ENCODE assay signal across 10 cellular contexts in genomic region chr7:4684826-4685225, GRCh38. TPM values are rescaled to one million over a fixed set of nuclear protein-coding genes. Genes with fewer than 3 reads are reported as not detected.
DNase-seq lines count a peak whose midpoint lies in the region; ATAC-seq, FAIRE-seq and TF ChIP-seq lines count a peak whose summit lies in the region.
"Had no signal": no experiment of that assay in that cellular context is flagged by ENCODE, and none has a peak within 500 bp of the region (broad histone marks: within the 10 kb centered on the region; RNA-seq: fewer than 3 reads in every experiment).

No MANE protein-coding gene starts in this region.

- H2AFZ ChIP-seq in astrocyte (ENCODE audit: low read depth, low read length) (no peak overlapping the region), mesenchymal stem cell (ENCODE audit: low read depth, low read length) (no peak overlapping the region)

- H4K8ac ChIP-seq in mesenchymal stem cell (ENCODE audit: low read length): no peak overlapping the region

- H2AK5ac ChIP-seq in mesenchymal stem cell (ENCODE audit: low read length, severe bottlenecking): no peak overlapping the region

- no peaks in the 10 kb centered on the region for H3K9me3 ChIP-seq in astrocyte (ENCODE audit: insufficient read depth, low read depth, low read length)
- H3K9me3 ChIP-seq in mesenchymal stem cell (ENCODE audit: control insufficient read depth, low read length): no peaks in the 10 kb centered on the region
- no peaks in the 10 kb centered on the region for H3K9me3 ChIP-seq in tibial nerve

- H3K27ac ChIP-seq in astrocyte (ENCODE audit: low read depth, low read length) (peak overlapping the region; percentile 82), mesenchymal stem cell (ENCODE audit: low read length, poor library complexity, severe bottlenecking) (peak overlapping the region; percentile 91), tibial nerve (peak overlapping the region in 3 of 4 donors; percentile 88 to 91 (median 90))

- H2BK12ac ChIP-seq in mesenchymal stem cell (ENCODE audit: low read length in 2 of 2): no peak overlapping the region

- no peak for DNase-seq in activated naive CD4-positive, alpha-beta T cell treated with anti-CD3 and anti-CD28 coated beads for 36 hours
- DNase-seq in activated naive CD4-positive, alpha-beta T cell treated with Interleukin-2 at 50 U/mL for 16 hours: no peak
- DNase-seq in astrocyte (ENCODE audit: low read depth): no peak
- DNase-seq in mesenchymal stem cell: no peak
- no peak for DNase-seq in tibial nerve (ENCODE audit: low spot score in 2 of 2)
- DNase-seq in NCI-H524 treated with DMSO at 0.1 percent for 48 hours (lab: John Stamatoyannopoulos, UW): no peak
- no peak for DNase-seq in head of caudate nucleus
- DNase-seq: DMS 273 treated with DMSO at 0.1 percent for 48 hours, NCI-H1105 had no signal

- WGBS in mesenchymal stem cell: 87% methylated on average over 10 of the region's 10 CpGs
- WGBS in tibial nerve, 2 donors: 64 to 66% methylated on average over 10 of the region's 10 CpGs

- H3K18ac ChIP-seq in mesenchymal stem cell (ENCODE audit: low read depth in 1 of 2, low read length in 2 of 2): no peak overlapping the region

- peak overlapping the region in 1 of 2 experiments; percentile 36 for H3K14ac ChIP-seq in mesenchymal stem cell (ENCODE audit: low read length in 2 of 2)

- no peak for TF ChIP-seq POLR2A in tibial nerve (IDR thresholded peaks at IDR 0.05)

- no peaks in the 10 kb centered on the region for H3K27me3 ChIP-seq in astrocyte (ENCODE audit: insufficient read depth, low read length)
- H3K27me3 ChIP-seq in mesenchymal stem cell (ENCODE audit: control insufficient read depth in 1 of 2, insufficient read depth in 1 of 2, low read length in 2 of 2): no peaks in the 10 kb centered on the region
- no peaks in the 10 kb centered on the region for H3K27me3 ChIP-seq in tibial nerve

- no peak overlapping the region for H4K91ac ChIP-seq in mesenchymal stem cell (ENCODE audit: low read length)

- H2BK5ac ChIP-seq in mesenchymal stem cell (ENCODE audit: low read depth, low read length, poor library complexity, severe bottlenecking): no peak overlapping the region

- no peaks in the 10 kb centered on the region for H3K9me3 Mint-ChIP-seq in activated naive CD4-positive, alpha-beta T cell treated with anti-CD3 and anti-CD28 coated beads for 36 hours
- no peaks in the 10 kb centered on the region for H3K9me3 Mint-ChIP-seq in astrocyte (ENCODE audit: unreplicated experiment)

- intact Hi-C loops in activated naive CD4-positive, alpha-beta T cell treated with anti-CD3 and anti-CD28 coated beads for 36 hours (cut with micrococcal nuclease): loop anchor here (1.0 to 5.0 kb wide), 11 partner anchors 15 to 362 kb away; partner anchors contain the start of genes AP5Z1, RADIL and RBAK
- intact Hi-C loops in head of caudate nucleus (cut with DNase I): loop anchor here (5.0 kb wide), 1 partner anchor 67 kb away; no protein-coding TSS in a partner anchor

- peak overlapping the region; percentile 86 for H3K4me3 ChIP-seq in astrocyte (ENCODE audit: insufficient read depth, low read depth, low read length)
- H3K4me3 ChIP-seq in mesenchymal stem cell (ENCODE audit: insufficient read depth in 1 of 2, low read depth in 1 of 2, low read length in 2 of 2): peak overlapping the region in 1 of 2 experiments; percentile 97
- no peak overlapping the region for H3K4me3 ChIP-seq in tibial nerve

- TF ChIP-seq CTCF in astrocyte (IDR thresholded peaks at IDR 0.05; ENCODE audit: insufficient read depth, low read depth, low read length) (no peak), tibial nerve (IDR thresholded peaks at IDR 0.05) (no peak)

- peak overlapping the region; percentile 97 for H3K9ac ChIP-seq in astrocyte (ENCODE audit: low read length)
- peak overlapping the region; percentile 96 for H3K9ac ChIP-seq in mesenchymal stem cell (ENCODE audit: low read length)

- H3K4me3 Mint-ChIP-seq in activated naive CD4-positive, alpha-beta T cell treated with anti-CD3 and anti-CD28 coated beads for 36 hours: peak overlapping the region; percentile 81
- H3K4me3 Mint-ChIP-seq in astrocyte (ENCODE audit: unreplicated experiment): peak overlapping the region; percentile 94

- H3K79me1 ChIP-seq in mesenchymal stem cell (replicated peaks; ENCODE audit: low read length, poor library complexity, severe bottlenecking): no peaks in the 10 kb centered on the region

- H3K36me3 ChIP-seq in astrocyte (ENCODE audit: insufficient read depth, low read length) (no peaks in the 10 kb centered on the region), mesenchymal stem cell (ENCODE audit: control insufficient read depth in 1 of 2, insufficient read depth in 2 of 2, low read depth in 1 of 2, low read length in 2 of 2) (peaks cover 0 to 15% of the 10 kb centered on the region in 2 experiments), tibial nerve (no peaks in the 10 kb centered on the region)

- peaks cover 16% of the 10 kb centered on the region for H3K36me3 Mint-ChIP-seq in activated naive CD4-positive, alpha-beta T cell treated with anti-CD3 and anti-CD28 coated beads for 36 hours (ENCODE audit: low read depth)
- H3K36me3 Mint-ChIP-seq in astrocyte (ENCODE audit: low read depth, unreplicated experiment): peaks cover 4% of the 10 kb centered on the region

- H2BK120ac ChIP-seq in mesenchymal stem cell (ENCODE audit: low read depth, low read length): no peak overlapping the region

- no peak overlapping the region for H3K4ac ChIP-seq in mesenchymal stem cell (ENCODE audit: low read depth in 1 of 2, low read length in 2 of 2)

- TF ChIP-seq EP300 in tibial nerve (IDR thresholded peaks at IDR 0.05): no peak

- H4K20me1 ChIP-seq in astrocyte (ENCODE audit: insufficient read depth, low read length): peaks cover 60% of the 10 kb centered on the region

- peak overlapping the region; percentile 94 for H3K27ac Mint-ChIP-seq in activated naive CD4-positive, alpha-beta T cell treated with anti-CD3 and anti-CD28 coated beads for 36 hours
- H3K27ac Mint-ChIP-seq in astrocyte (ENCODE audit: unreplicated experiment): peak overlapping the region; percentile 89

- H3K4me2 ChIP-seq in astrocyte (ENCODE audit: low read length) (peak overlapping the region; percentile 95), mesenchymal stem cell (ENCODE audit: low read length, poor library complexity, severe bottlenecking) (peak overlapping the region; percentile 89)

- FAIRE-seq in astrocyte (lab: Jason Lieb, UNC): no peak

- CTCF ChIA-PET in activated naive CD4-positive, alpha-beta T cell treated with anti-CD3 and anti-CD28 coated beads for 36 hours (lab: Charles Lee): interaction anchor here (0.6 to 1.5 kb wide), 4 partner anchors 11 to 60 kb away, joined by 3 to 6 read pairs (median 4); no protein-coding TSS in a partner anchor

- H2BK15ac ChIP-seq in mesenchymal stem cell (ENCODE audit: low read depth, poor library complexity, severe bottlenecking): no peak overlapping the region

- H3K79me2 ChIP-seq in astrocyte (ENCODE audit: insufficient read depth, low read length): peaks cover 75% of the 10 kb centered on the region

- no peaks in the 10 kb centered on the region for H3K27me3 Mint-ChIP-seq in activated naive CD4-positive, alpha-beta T cell treated with anti-CD3 and anti-CD28 coated beads for 36 hours (ENCODE audit: low read depth)
- no peaks in the 10 kb centered on the region for H3K27me3 Mint-ChIP-seq in astrocyte (ENCODE audit: low read depth, unreplicated experiment)

- H3K4me1 ChIP-seq in astrocyte (ENCODE audit: insufficient read depth, low read length) (peaks cover 25% of the 10 kb centered on the region), mesenchymal stem cell (ENCODE audit: control insufficient read depth, insufficient read depth, low read depth, low read length) (peaks cover 17% of the 10 kb centered on the region), tibial nerve (peaks cover 0 to 61% (median 15%) of the 10 kb centered on the region in 4 donors)

- no peak overlapping the region for H3K23ac ChIP-seq in mesenchymal stem cell (ENCODE audit: low read length in 2 of 2)

- H3K4me1 Mint-ChIP-seq in activated naive CD4-positive, alpha-beta T cell treated with anti-CD3 and anti-CD28 coated beads for 36 hours (ENCODE audit: low read depth): peaks cover 53% of the 10 kb centered on the region
- H3K4me1 Mint-ChIP-seq in astrocyte (ENCODE audit: low read depth, unreplicated experiment): peaks cover 24% of the 10 kb centered on the region

- no peak for ATAC-seq in HG02642 (IDR thresholded peaks at IDR 0.05; ENCODE audit: poor library complexity, unreplicated experiment)

RNA-seq across cellular contexts. Expression of gene FOXK1, which starts 2.7 kb away (rescaled TPM):
- total RNA-seq in activated naive CD4-positive, alpha-beta T cell treated with anti-CD3 and anti-CD28 coated beads for 36 hours: 10 to 100 TPM; 35.0 to 35.4 TPM
- total RNA-seq in astrocyte (51.8 and 53.6 TPM in 2 replicates), tibial nerve (10 to 100 TPM; 24.5 to 47.3 (median 26.4) TPM)
- polyA plus RNA-seq in mesenchymal stem cell (2013, experiment 1 of 2): 12.9 TPM
- polyA plus RNA-seq in mesenchymal stem cell (2013, experiment 2 of 2): 12.3 TPM
